ENCODE assay signal across 23 cellular contexts in the genomic region with DNA sequence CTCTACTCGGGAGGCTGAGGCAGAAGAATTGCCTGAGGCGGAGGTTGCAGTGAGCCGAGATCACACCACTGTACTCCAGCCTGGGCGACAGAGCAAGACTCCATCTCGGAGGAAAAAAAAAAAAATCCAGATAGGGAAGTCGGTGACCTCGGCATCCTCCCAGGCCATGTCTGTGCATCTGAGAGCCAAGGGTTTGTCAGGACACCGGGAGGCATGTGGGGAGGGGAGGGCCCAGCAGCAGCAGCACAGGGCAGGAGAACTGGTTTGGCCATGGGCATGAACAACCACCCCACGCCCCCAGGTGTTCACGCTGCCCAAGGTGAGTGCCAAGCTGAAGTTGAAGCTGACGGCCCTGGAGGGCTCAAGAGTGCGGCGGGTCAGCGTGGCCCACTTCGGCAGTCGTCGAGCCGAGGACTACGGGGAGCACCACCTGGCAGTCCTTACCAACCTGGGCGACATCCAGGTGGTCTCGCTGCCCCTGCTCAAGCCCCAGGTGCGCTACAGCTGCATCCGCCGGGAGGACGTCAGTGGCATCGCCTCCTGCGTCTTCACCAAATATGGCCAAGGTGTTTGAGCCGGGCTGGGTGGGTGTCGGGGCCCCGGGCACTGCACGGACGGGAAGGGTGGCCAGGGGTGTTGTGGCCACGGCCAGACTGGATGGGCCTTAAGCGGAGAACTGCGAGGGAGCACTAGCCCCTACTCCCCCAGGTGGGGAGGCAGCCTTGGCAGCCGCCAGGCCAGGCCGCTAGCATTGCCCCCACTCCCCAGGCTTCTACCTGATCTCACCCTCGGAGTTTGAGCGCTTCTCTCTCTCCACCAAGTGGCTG. TPM values are rescaled to one million over a fixed set of nuclear protein-coding genes. Genes with fewer than 3 reads are reported as not detected.
A peak's percentile ranks its signal among the peaks of the same experiment; 100 is the strongest.
DNase-seq lines count a peak whose midpoint lies in the region; ATAC-seq, FAIRE-seq and TF ChIP-seq lines count a peak whose summit lies in the region.
"Had no signal": no experiment of that assay in that cellular context is flagged by ENCODE, and none has a peak within 500 bp of the region (broad histone marks: within the 10 kb centered on the region; RNA-seq: fewer than 3 reads in every experiment).

No MANE protein-coding gene starts in this region.

- no peak overlapping the region for H3K4me3 Mint-ChIP-seq in activated T-helper 2 cell treated with anti-CD3 and anti-CD28 coated beads, Interferon-gamma antibody, Interleukin-2, Interleukin-4, amounts not matched to agents 10 μg/mL and 5 μg/mL and 100 μg/mL, durations not matched to agents 14 hours and 24 hours and 36 hours (ENCODE audit: low read depth)
- H3K4me3 Mint-ChIP-seq: CD14-positive monocyte had no signal

- no peaks in the 10 kb centered on the region for H3K9me3 Mint-ChIP-seq in activated T-helper 2 cell treated with anti-CD3 and anti-CD28 coated beads, Interferon-gamma antibody, Interleukin-2, Interleukin-4, amounts not matched to agents 10 μg/mL and 5 μg/mL and 100 μg/mL, durations not matched to agents 14 hours and 24 hours and 36 hours
- H3K9me3 Mint-ChIP-seq: CD14-positive monocyte, IgD-negative memory B cell had no signal

- TF ChIP-seq EP300 in sigmoid colon (IDR thresholded peaks at IDR 0.05), result no peak

- H3K27ac ChIP-seq in C4-2B (peak overlapping the region; percentile 17; the same call in 1 of the 2 replicates), sigmoid colon (no peak overlapping the region), SJCRH30 (no peak overlapping the region)

- 82 to 93% methylated on average over 39 of the region's 39 CpGs for WGBS in sigmoid colon, 2 donors

- intact Hi-C loops in sigmoid colon (cut with DNase I), result no loop called here
- intact Hi-C loops in activated T-helper 2 cell treated with anti-CD3 and anti-CD28 coated beads, Interferon-gamma antibody, Interleukin-2, Interleukin-4, amounts not matched to agents 10 μg/mL and 5 μg/mL and 100 μg/mL, durations not matched to agents 14 hours and 24 hours and 36 hours (cut with micrococcal nuclease), result no loop called here

- no peak overlapping the region for H3K4me3 ChIP-seq in bronchial epithelial cell (ENCODE audit: low read depth, low read length)
- H3K4me3 ChIP-seq in sigmoid colon, result no peak overlapping the region
- no peak overlapping the region for H3K4me3 ChIP-seq in SJCRH30

- H3K36me3 ChIP-seq in bronchial epithelial cell (ENCODE audit: control insufficient read depth, insufficient read depth, low read length) (peaks cover 10% of the 10 kb centered on the region), sigmoid colon (no peaks in the 10 kb centered on the region), SJCRH30 (no peaks in the 10 kb centered on the region)

- no peaks in the 10 kb centered on the region for H3K36me3 Mint-ChIP-seq in activated T-helper 2 cell treated with anti-CD3 and anti-CD28 coated beads, Interferon-gamma antibody, Interleukin-2, Interleukin-4, amounts not matched to agents 10 μg/mL and 5 μg/mL and 100 μg/mL, durations not matched to agents 14 hours and 24 hours and 36 hours (ENCODE audit: low read depth)

- DNase-seq in bronchial epithelial cell (ENCODE audit: low read depth) (no peak), left lobe of liver (ENCODE audit: low spot score) (peak; percentile 45), sigmoid colon (peak; percentile 60), SJCRH30 (no peak), HCEC 1CT (no peak)
- DNase-seq in activated T-helper 2 cell treated with anti-CD3 and anti-CD28 coated beads, Interferon-gamma antibody, Interleukin-2, Interleukin-4, amounts not matched to agents 10 μg/mL and 5 μg/mL and 100 μg/mL, durations not matched to agents 14 hours and 24 hours and 36 hours (ENCODE audit: low spot score), result no peak
- DNase-seq: DMS53, GDM1, GOT3, Karpas-422, MV-4-11, NCI-H1105 treated with DMSO at 0.1 percent for 48 hours, NCI-H2029 treated with DMSO at 0.1 percent for 48 hours, NCI-H226, NCI-H510A treated with DMSO at 0.1 percent for 48 hours, NCI-H774 had no signal

- no peak overlapping the region for H3K27ac Mint-ChIP-seq in activated T-helper 2 cell treated with anti-CD3 and anti-CD28 coated beads, Interferon-gamma antibody, Interleukin-2, Interleukin-4, amounts not matched to agents 10 μg/mL and 5 μg/mL and 100 μg/mL, durations not matched to agents 14 hours and 24 hours and 36 hours

- no peaks in the 10 kb centered on the region for H3K27me3 ChIP-seq in bronchial epithelial cell (ENCODE audit: control insufficient read depth, insufficient read depth, low read length)
- H3K27me3 ChIP-seq in sigmoid colon, result no peaks in the 10 kb centered on the region
- H3K27me3 ChIP-seq in SJCRH30, result peaks cover 17% of the 10 kb centered on the region

- peak; percentile 13 for FAIRE-seq in bronchial epithelial cell (lab: Jason Lieb, UNC)
- FAIRE-seq: A204.1, HTR-8/SVneo had no signal

- no peak for TF ChIP-seq POLR2A in sigmoid colon (IDR thresholded peaks at IDR 0.05)

- peaks cover 3% of the 10 kb centered on the region for H3K4me1 Mint-ChIP-seq in activated T-helper 2 cell treated with anti-CD3 and anti-CD28 coated beads, Interferon-gamma antibody, Interleukin-2, Interleukin-4, amounts not matched to agents 10 μg/mL and 5 μg/mL and 100 μg/mL, durations not matched to agents 14 hours and 24 hours and 36 hours (ENCODE audit: low read depth)

- H3K4me1 ChIP-seq in sigmoid colon (no peaks in the 10 kb centered on the region), SJCRH30 (no peaks in the 10 kb centered on the region)

- no peaks in the 10 kb centered on the region for H3K27me3 Mint-ChIP-seq in activated T-helper 2 cell treated with anti-CD3 and anti-CD28 coated beads, Interferon-gamma antibody, Interleukin-2, Interleukin-4, amounts not matched to agents 10 μg/mL and 5 μg/mL and 100 μg/mL, durations not matched to agents 14 hours and 24 hours and 36 hours (ENCODE audit: low read depth)
- H3K27me3 Mint-ChIP-seq: IgD-negative memory B cell had no signal

- H3K9me3 ChIP-seq in sigmoid colon (no peaks in the 10 kb centered on the region), SJCRH30 (replicated peaks) (no peaks in the 10 kb centered on the region)

- TF ChIP-seq CTCF in C4-2B (conservative IDR thresholded peaks at IDR 0.05) (no peak), bronchial epithelial cell (IDR thresholded peaks at IDR 0.05; ENCODE audit: insufficient read depth, low read length, severe bottlenecking) (no peak), sigmoid colon (IDR thresholded peaks at IDR 0.05) (no peak)

- ATAC-seq in left lobe of liver, result no peak
- ATAC-seq: HCT116, Panc1 had no signal

RNA-seq across cellular contexts. Expression of a gene that starts 14.7 kb away (rescaled TPM):
- total RNA-seq in bronchial epithelial cell (1.6 and 3.6 TPM in 2 replicates), left lobe of liver (34.2 TPM), sigmoid colon (100 to 1,000 TPM in 1 of 4 donors, 10 to 100 TPM in 3; 33.1 to 117 (median 52.0) TPM)
- polyA plus RNA-seq in sigmoid colon, result 100 to 1,000 TPM; 212 to 460 (median 250) TPM
- 0.02 TPM in 1 of 2 replicates, not detected in the other for total RNA-seq in SJCRH30 (2014; rRNA removed; shearing (Covaris generic))
- total RNA-seq in activated T-helper 2 cell treated with anti-CD3 and anti-CD28 coated beads, Interferon-gamma antibody, Interleukin-2, Interleukin-4, amounts not matched to agents 10 μg/mL and 5 μg/mL and 100 μg/mL, durations not matched to agents 14 hours and 24 hours and 36 hours, result 33.9 and 34.8 TPM in 2 replicates

RNA-seq across cellular contexts. Expression of a gene that starts 47.4 kb away (rescaled TPM):
- total RNA-seq in bronchial epithelial cell (44.5 and 63.9 TPM in 2 replicates), left lobe of liver (90.6 TPM), sigmoid colon (1 to 10 TPM; 1.4 to 5.0 (median 3.4) TPM)
- 100 to 1,000 TPM; 197 to 299 (median 294) TPM for polyA plus RNA-seq in sigmoid colon
- total RNA-seq in SJCRH30 (2014; rRNA removed; shearing (Covaris generic)), result not detected in 2 replicates
- total RNA-seq in activated T-helper 2 cell treated with anti-CD3 and anti-CD28 coated beads, Interferon-gamma antibody, Interleukin-2, Interleukin-4, amounts not matched to agents 10 μg/mL and 5 μg/mL and 100 μg/mL, durations not matched to agents 14 hours and 24 hours and 36 hours, result 12.1 and 13.5 TPM in 2 replicates

RNA-seq across cellular contexts. Expression of a gene that starts 56.6 kb away (rescaled TPM):
- 16.3 and 25.3 TPM in 2 replicates for total RNA-seq in bronchial epithelial cell
- 15.9 TPM for total RNA-seq in left lobe of liver
- 10 to 100 TPM; 11.1 to 25.3 (median 21.3) TPM for total RNA-seq in sigmoid colon
- polyA plus RNA-seq in sigmoid colon, result 10 to 100 TPM; 32.4 to 43.7 (median 35.6) TPM
- 34.3 and 44.8 TPM in 2 replicates for total RNA-seq in SJCRH30 (2014; rRNA removed; shearing (Covaris generic))
- 74.6 and 78.2 TPM in 2 replicates for total RNA-seq in activated T-helper 2 cell treated with anti-CD3 and anti-CD28 coated beads, Interferon-gamma antibody, Interleukin-2, Interleukin-4, amounts not matched to agents 10 μg/mL and 5 μg/mL and 100 μg/mL, durations not matched to agents 14 hours and 24 hours and 36 hours

RNA-seq across cellular contexts. Expression of a gene that starts 57.6 kb away (rescaled TPM):
- total RNA-seq in bronchial epithelial cell (3.9 and 5.0 TPM in 2 replicates), left lobe of liver (26.4 TPM), sigmoid colon (10 to 100 TPM in 3 of 4 donors, 1 to 10 TPM in 1; 10.0 to 14.7 (median 10.2) TPM)
- 10 to 100 TPM in 1 of 3 donors, 1 to 10 TPM in 2; 4.8 to 12.9 (median 7.4) TPM for polyA plus RNA-seq in sigmoid colon
- 6.9 and 9.3 TPM in 2 replicates for total RNA-seq in SJCRH30 (2014; rRNA removed; shearing (Covaris generic))
- 2.2 and 2.3 TPM in 2 replicates for total RNA-seq in activated T-helper 2 cell treated with anti-CD3 and anti-CD28 coated beads, Interferon-gamma antibody, Interleukin-2, Interleukin-4, amounts not matched to agents 10 μg/mL and 5 μg/mL and 100 μg/mL, durations not matched to agents 14 hours and 24 hours and 36 hours
- polyA plus RNA-seq: CD14-positive monocyte, IgD-negative memory B cell had no signal

Comparison
In these comparisons a context has a peak if more than half of its experiments do, and no peak if none do; other contexts are left out.
1. DNase-seq: peak in left lobe of liver (single experiment) and sigmoid colon (single experiment); none in bronchial epithelial cell (single experiment), SJCRH30 (0 of 2), activated T-helper 2 cell treated with anti-CD3 and anti-CD28 coated beads, Interferon-gamma antibody, Interleukin-2, Interleukin-4, amounts not matched to agents 10 μg/mL and 5 μg/mL and 100 μg/mL, durations not matched to agents 14 hours and 24 hours and 36 hours (single experiment) and HCEC 1CT (single experiment).